10 cellular contexts compared by ENCODE assay signal in the genomic region with DNA sequence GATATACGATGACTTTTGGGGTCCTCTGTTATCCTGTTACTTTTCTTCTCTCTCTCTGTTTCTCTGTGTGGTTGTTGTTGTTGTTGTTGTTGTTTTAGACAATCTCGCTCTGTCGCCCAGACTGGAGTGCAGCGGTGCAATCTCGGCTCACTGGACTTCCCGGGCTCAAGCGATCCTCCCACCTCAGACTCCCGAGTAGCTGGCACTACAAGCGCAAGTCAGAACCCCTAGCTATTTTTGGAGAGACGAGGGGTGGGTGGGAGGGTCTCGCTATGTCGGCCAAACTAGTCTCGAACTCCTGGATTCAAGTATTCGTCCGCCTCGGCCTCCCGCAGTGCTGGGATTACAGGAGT. TPM values are rescaled to one million over a fixed set of nuclear protein-coding genes. Genes with fewer than 3 reads are reported as not detected.
A peak's percentile ranks its signal among the peaks of the same experiment; 100 is the strongest.
DNase-seq lines count a peak whose midpoint lies in the region; ATAC-seq lines count a peak whose summit lies in the region.
"Had no signal": no experiment of that assay in that cellular context is flagged by ENCODE, and none has a peak within 500 bp of the region (broad histone marks: within the 10 kb centered on the region; RNA-seq: fewer than 3 reads in every experiment).

No MANE protein-coding gene starts in this region.

- CTCF ChIA-PET in activated naive CD4-positive, alpha-beta T cell treated with anti-CD3 and anti-CD28 coated beads for 36 hours (lab: Charles Lee): interaction anchor here (0.6 to 12.4 kb wide), 3 partner anchors 15 to 928 kb away, joined by 3 to 106 read pairs (median 6); partner anchors contain the start of gene ABT1

- no peak overlapping the region for H3K9ac ChIP-seq in iPS-15b (ENCODE audit: low read depth, low read length)

- no peaks in the 10 kb centered on the region for H3K27me3 Mint-ChIP-seq in activated naive CD4-positive, alpha-beta T cell treated with anti-CD3 and anti-CD28 coated beads for 36 hours (ENCODE audit: low read depth)
- H3K27me3 Mint-ChIP-seq in stimulated activated naive CD8-positive, alpha-beta T cell treated with anti-CD3 and anti-CD28 coated beads, Interleukin-15, amount 100 ng/mL, for 72 hours: peaks cover 3% of the 10 kb centered on the region

- no peak overlapping the region for H3K27ac Mint-ChIP-seq in activated naive CD4-positive, alpha-beta T cell treated with anti-CD3 and anti-CD28 coated beads for 36 hours
- H3K27ac Mint-ChIP-seq in activated naive CD4-positive, alpha-beta T cell treated with anti-CD3 and anti-CD28 coated beads, Interleukin-2, amount 50 U/mL, for 72 hours: peak overlapping the region; percentile 92 to 99
- H3K27ac Mint-ChIP-seq in stimulated activated naive CD8-positive, alpha-beta T cell treated with anti-CD3 and anti-CD28 coated beads, Interleukin-15, amount 100 ng/mL, for 72 hours: peak overlapping the region in 1 of 2 donors; percentile 76

- DNase-seq in activated naive CD4-positive, alpha-beta T cell treated with anti-CD3 and anti-CD28 coated beads for 36 hours: no peak
- DNase-seq in activated naive CD4-positive, alpha-beta T cell treated with Interleukin-2 at 50 U/mL for 16 hours: no peak
- no peak for DNase-seq in activated naive CD4-positive, alpha-beta T cell treated with anti-CD3 and anti-CD28 coated beads, Interleukin-2, amount 50 U/mL, for 72 hours (ENCODE audit: low spot score in 2 of 2)
- DNase-seq in stimulated activated naive CD8-positive, alpha-beta T cell treated with anti-CD3 and anti-CD28 coated beads, Interleukin-15, amount 100 ng/mL, for 72 hours: no peak
- DNase-seq in NCI-H524 treated with DMSO at 0.1 percent for 48 hours (lab: John Stamatoyannopoulos, UW) (no peak), NCI-H1694 treated with DMSO at 0.1 percent for 48 hours (lab: John Stamatoyannopoulos, UW) (no peak)
- DNase-seq: Caco-2 had no signal

- H3K27me3 ChIP-seq in iPS-15b (ENCODE audit: control insufficient read depth, insufficient read depth, low read length): peaks cover 5% of the 10 kb centered on the region

- H3K9me3 Mint-ChIP-seq in activated naive CD4-positive, alpha-beta T cell treated with anti-CD3 and anti-CD28 coated beads for 36 hours: peaks cover 12% of the 10 kb centered on the region
- H3K9me3 Mint-ChIP-seq in activated naive CD4-positive, alpha-beta T cell treated with anti-CD3 and anti-CD28 coated beads, Interleukin-2, amount 50 U/mL, for 72 hours: peaks cover 10% of the 10 kb centered on the region in 2 donors
- H3K9me3 Mint-ChIP-seq in stimulated activated naive CD8-positive, alpha-beta T cell treated with anti-CD3 and anti-CD28 coated beads, Interleukin-15, amount 100 ng/mL, for 72 hours: peaks cover 9 to 12% of the 10 kb centered on the region in 2 donors

- peak overlapping the region; percentile 68 for H3K4me3 Mint-ChIP-seq in activated naive CD4-positive, alpha-beta T cell treated with anti-CD3 and anti-CD28 coated beads for 36 hours
- peak overlapping the region; percentile 78 to 80 for H3K4me3 Mint-ChIP-seq in stimulated activated naive CD8-positive, alpha-beta T cell treated with anti-CD3 and anti-CD28 coated beads, Interleukin-15, amount 100 ng/mL, for 72 hours

- no peak for ATAC-seq in activated naive CD4-positive, alpha-beta T cell treated with anti-CD3 and anti-CD28 coated beads, Interleukin-2, amount 50 U/mL, for 72 hours
- no peak for ATAC-seq in stimulated activated naive CD8-positive, alpha-beta T cell treated with anti-CD3 and anti-CD28 coated beads, Interleukin-15, amount 100 ng/mL, for 72 hours
- no peak for ATAC-seq in HG02970 (IDR thresholded peaks at IDR 0.05; ENCODE audit: low FRiP score, unreplicated experiment)

- H3K4me1 Mint-ChIP-seq in activated naive CD4-positive, alpha-beta T cell treated with anti-CD3 and anti-CD28 coated beads for 36 hours (ENCODE audit: low read depth): peaks cover 29% of the 10 kb centered on the region
- peaks cover 46% of the 10 kb centered on the region for H3K4me1 Mint-ChIP-seq in stimulated activated naive CD8-positive, alpha-beta T cell treated with anti-CD3 and anti-CD28 coated beads, Interleukin-15, amount 100 ng/mL, for 72 hours

- no peaks in the 10 kb centered on the region for H3K9me3 ChIP-seq in iPS-15b (ENCODE audit: control insufficient read depth, insufficient read depth, low read length)

- H3K36me3 Mint-ChIP-seq in activated naive CD4-positive, alpha-beta T cell treated with anti-CD3 and anti-CD28 coated beads for 36 hours (ENCODE audit: low read depth): no peaks in the 10 kb centered on the region
- H3K36me3 Mint-ChIP-seq in activated naive CD4-positive, alpha-beta T cell treated with anti-CD3 and anti-CD28 coated beads, Interleukin-2, amount 50 U/mL, for 72 hours: peaks cover 0 to 12% of the 10 kb centered on the region in 2 donors

- no peaks in the 10 kb centered on the region for H3K36me3 ChIP-seq in iPS-15b (ENCODE audit: control insufficient read depth, insufficient read depth, low read length)

- peak overlapping the region; percentile 60 for H3K4me3 ChIP-seq in iPS-15b (ENCODE audit: low read depth, low read length)
- H3K4me3 ChIP-seq: lung had no signal

- H3K4me1 ChIP-seq in iPS-15b (ENCODE audit: control insufficient read depth, insufficient read depth, low read length): peaks cover 5% of the 10 kb centered on the region
- H3K4me1 ChIP-seq: Caco-2 had no signal

- intact Hi-C loops in activated naive CD4-positive, alpha-beta T cell treated with anti-CD3 and anti-CD28 coated beads for 36 hours (cut with micrococcal nuclease): loop anchor here (1.0 kb wide), 1 partner anchor 18 kb away; no protein-coding TSS in a partner anchor

RNA-seq across cellular contexts. Expression of gene ABT1, which starts 19.1 kb away (rescaled TPM):
- 10 to 100 TPM; 17.3 to 18.4 TPM for total RNA-seq in activated naive CD4-positive, alpha-beta T cell treated with anti-CD3 and anti-CD28 coated beads for 36 hours
- 10 to 100 TPM; 20.3 to 28.2 TPM for total RNA-seq in activated naive CD4-positive, alpha-beta T cell treated with anti-CD3 and anti-CD28 coated beads, Interleukin-2, amount 50 U/mL, for 72 hours

RNA-seq across cellular contexts. Expression of gene HMGN4, which starts 39.5 kb away (rescaled TPM):
- total RNA-seq in activated naive CD4-positive, alpha-beta T cell treated with anti-CD3 and anti-CD28 coated beads for 36 hours: 10 to 100 TPM; 70.4 to 73.2 TPM
- total RNA-seq in activated naive CD4-positive, alpha-beta T cell treated with anti-CD3 and anti-CD28 coated beads, Interleukin-2, amount 50 U/mL, for 72 hours: 10 to 100 TPM; 87.0 to 98.0 TPM
